11 cellular contexts compared by ENCODE assay signal in genomic region chr16:4093495-4094137, GRCh38. TPM values are rescaled to one million over a fixed set of nuclear protein-coding genes. Genes with fewer than 3 reads are reported as not detected.
DNase-seq lines count a peak whose midpoint lies in the region; TF ChIP-seq lines count a peak whose summit lies in the region.
"Had no signal": no experiment of that assay in that cellular context is flagged by ENCODE, and none has a peak within 500 bp of the region (broad histone marks: within the 10 kb centered on the region; RNA-seq: fewer than 3 reads in every experiment).

No MANE protein-coding gene starts in this region.

- H3K4me3 ChIP-seq in brain microvascular endothelial cell (ENCODE audit: low read depth, low read length) (no peak overlapping the region), skeletal muscle tissue (ENCODE audit: low read length in 3 of 3) (peak overlapping the region in 2 of 3 donors; percentile 38 to 44)
- H3K4me3 ChIP-seq: breast epithelium had no signal

- H3K4me1 Mint-ChIP-seq in Calu3 (ENCODE audit: low read depth, unreplicated experiment), result no peaks in the 10 kb centered on the region

- no peaks in the 10 kb centered on the region for H3K9me3 Mint-ChIP-seq in Calu3 (ENCODE audit: low read depth, unreplicated experiment)
- H3K9me3 Mint-ChIP-seq: CD4-positive, alpha-beta T cell had no signal

- peaks cover 62 to 73% (median 64%) of the 10 kb centered on the region in 3 donors for H3K4me1 ChIP-seq in skeletal muscle tissue (ENCODE audit: control insufficient read depth in 3 of 3, insufficient read depth in 3 of 3, low read length in 3 of 3)

- H3K27ac Mint-ChIP-seq in Calu3 (ENCODE audit: unreplicated experiment), result no peak overlapping the region
- H3K27ac Mint-ChIP-seq: CD4-positive, alpha-beta T cell had no signal

- H3K27ac ChIP-seq in brain microvascular endothelial cell (no peak overlapping the region), skeletal muscle tissue (ENCODE audit: low read depth, low read length) (peak overlapping the region; percentile 89)
- H3K27ac ChIP-seq: breast epithelium had no signal

- BruUV-seq in Calu3 (replicated peaks; lab: Mats Ljungman, UMichigan), result no TSS peak

- intact Hi-C loops in Calu3 (cut with micrococcal nuclease; ENCODE audit: unreplicated experiment), result no loop called here

- peak overlapping the region; percentile 8 to 77 (median 44) for H3K9ac ChIP-seq in skeletal muscle tissue (ENCODE audit: low read depth in 1 of 3, low read length in 3 of 3)

- H3K4me3 Mint-ChIP-seq in Calu3 (ENCODE audit: low read depth, unreplicated experiment), result no peak overlapping the region
- H3K4me3 Mint-ChIP-seq: CD4-positive, alpha-beta T cell had no signal

- CTCF ChIA-PET in Calu3 (lab: Charles Lee), result no interaction called here

- in situ Hi-C loops in brain microvascular endothelial cell (cut with HindIII; ENCODE audit: low pct_ligation_motif_present, low sequenced_read_pairs), result no loop called here

- H3K9me3 ChIP-seq in skeletal muscle tissue (ENCODE audit: control insufficient read depth in 3 of 3, low read length in 3 of 3), result no peaks in the 10 kb centered on the region
- H3K9me3 ChIP-seq: breast epithelium had no signal

- H3K36me3 ChIP-seq in brain microvascular endothelial cell (replicated peaks) (no peaks in the 10 kb centered on the region), skeletal muscle tissue (ENCODE audit: control insufficient read depth in 3 of 3, insufficient read depth in 3 of 3, low read length in 3 of 3) (no peaks in the 10 kb centered on the region)
- H3K36me3 ChIP-seq: breast epithelium had no signal

- DNase-seq in HCEC 1CT (peak; percentile 41), brain microvascular endothelial cell (peak; percentile 63), iris pigment epithelial cell (ENCODE audit: low read depth) (peak; percentile 34), COLO829 (ENCODE audit: low spot score) (no peak), LoVo (ENCODE audit: low spot score) (no peak), Calu3 (no peak)
- DNase-seq in stimulated activated naive CD4-positive, alpha-beta T cell (lab: John Stamatoyannopoulos, UW), result no peak
- DNase-seq: CD4-positive, alpha-beta T cell; NCI-H1694 had no signal

- no peaks in the 10 kb centered on the region for H3K27me3 Mint-ChIP-seq in Calu3 (ENCODE audit: unreplicated experiment)
- H3K27me3 Mint-ChIP-seq: CD4-positive, alpha-beta T cell had no signal

- H3K27me3 ChIP-seq in brain microvascular endothelial cell (replicated peaks) (no peaks in the 10 kb centered on the region), skeletal muscle tissue (ENCODE audit: control insufficient read depth in 3 of 3, insufficient read depth in 3 of 3, low read length in 3 of 3) (no peaks in the 10 kb centered on the region)
- H3K27me3 ChIP-seq: breast epithelium had no signal

- no peaks in the 10 kb centered on the region for H3K36me3 Mint-ChIP-seq in Calu3 (ENCODE audit: insufficient read depth, unreplicated experiment)

- TF ChIP-seq CTCF in brain microvascular endothelial cell (IDR thresholded peaks at IDR 0.05; ENCODE audit: low read depth, low read length, missing control alignments) (no peak), Calu3 (IDR thresholded peaks at IDR 0.05; ENCODE audit: unreplicated experiment) (no peak)

RNA-seq across cellular contexts. Expression of gene ADCY9, which starts 22.6 kb away (rescaled TPM):
- total RNA-seq in skeletal muscle tissue, result 8.9 TPM
- total RNA-seq in Calu3 (2022), result 7.1 and 8.2 TPM in 2 replicates

Comparison
In these comparisons a context has a peak if more than half of its experiments do, and no peak if none do; other contexts are left out.
1. DNase-seq: peak in HCEC 1CT (single experiment), brain microvascular endothelial cell (single experiment) and iris pigment epithelial cell (single experiment); none in stimulated activated naive CD4-positive, alpha-beta T cell (0 of 6), COLO829 (single experiment), LoVo (single experiment) and Calu3 (single experiment).